In genomic region chr12:58071994-58072393, GRCh38 we compare ENCODE assay signal across 28 cellular contexts.
"Had no signal": no experiment of that assay in that cellular context is flagged by ENCODE, and none has a peak within 500 bp of the region (broad histone marks: within the 10 kb centered on the region; RNA-seq: fewer than 3 reads in every experiment).

No MANE protein-coding gene starts in this region.

- H3K27ac ChIP-seq: neutrophil, pancreas, prostate gland, right lobe of liver, sigmoid colon, suprapubic skin, testis, tibial artery, transverse colon, upper lobe of right lung, uterus had no signal

- H3K27ac Mint-ChIP-seq: naive B cell; naive thymus-derived CD8-positive, alpha-beta T cell; natural killer cell treated with Interleukin-12 subunit alpha and Interleukin-12 subunit beta and Interleukin-15 and Interleukin-18, amount 100 ng/mL, for 72 hours; nephron progenitor cell; stimulated activated memory B cell treated with anti-CD40 and anti-IgM and Interleukin-4, amounts not matched to agents 10 μg/mL and 1 μg/mL and 100 μg/mL, for 72 hours; stimulated activated naive CD8-positive, alpha-beta T cell treated with anti-CD3 and anti-CD28 coated beads, Interleukin-15, amount 100 ng/mL, for 72 hours; type B pancreatic cell had no signal

- H3K27me3 Mint-ChIP-seq: stimulated activated naive CD8-positive, alpha-beta T cell treated with anti-CD3 and anti-CD28 coated beads, Interleukin-15, amount 100 ng/mL, for 72 hours; type B pancreatic cell had no signal

- H3K9me3 Mint-ChIP-seq: stimulated activated memory B cell treated with anti-CD40 and anti-IgM and Interleukin-4, amounts not matched to agents 10 μg/mL and 1 μg/mL and 100 μg/mL, for 72 hours; stimulated activated naive CD8-positive, alpha-beta T cell treated with anti-CD3 and anti-CD28 coated beads, Interleukin-15, amount 100 ng/mL, for 72 hours had no signal

- H3K36me3 Mint-ChIP-seq: naive B cell; naive thymus-derived CD8-positive, alpha-beta T cell; natural killer cell treated with Interleukin-12 subunit alpha and Interleukin-12 subunit beta and Interleukin-15 and Interleukin-18, amount 100 ng/mL, for 72 hours; stimulated activated memory B cell treated with anti-CD40 and anti-IgM and Interleukin-4, amounts not matched to agents 10 μg/mL and 1 μg/mL and 100 μg/mL, for 72 hours; type B pancreatic cell had no signal

- DNase-seq: naive B cell; naive thymus-derived CD8-positive, alpha-beta T cell; nephron progenitor cell; nucleus accumbens; pancreas; right cardiac atrium; right lobe of liver; sigmoid colon; small intestine; stimulated activated CD4-positive, alpha-beta T cell treated with anti-CD3 and anti-CD28 coated beads, Interleukin-15, amount 100 ng/mL, for 24 hours; stimulated activated CD4-positive, alpha-beta T cell treated with anti-CD3 and anti-CD28 coated beads, Interleukin-4, amount 100 ng/mL, for 1 hour; stimulated activated CD4-positive, alpha-beta T cell treated with anti-CD3 and anti-CD28 coated beads, Interleukin-4, amount 100 ng/mL, for 4 hours; stimulated activated CD8-positive, alpha-beta memory T cell treated with anti-CD3 and anti-CD28 coated beads, Interleukin-4, amount 100 ng/mL, for 48 hours; stimulated activated naive CD4-positive, alpha-beta T cell; stimulated activated naive CD8-positive, alpha-beta T cell treated with anti-CD3 and anti-CD28 coated beads, Interleukin-15, amount 100 ng/mL, for 72 hours; stimulated activated naive CD8-positive, alpha-beta T cell treated with anti-CD3 and anti-CD28 coated beads, Interleukin-15, Interleukin-2, amounts not matched to agents 100 U/mL and 50 U/mL, for 24 hours; substantia nigra; testis; tibial artery; transverse colon; upper lobe of right lung; uterus had no signal

- H3K27me3 ChIP-seq: neutrophil, pancreas, right lobe of liver, sigmoid colon, suprapubic skin, testis, tibial artery, transverse colon, upper lobe of right lung, uterus had no signal

- FAIRE-seq: pancreas, small intestine had no signal

- H3K4me3 ChIP-seq: pancreas, prostate gland, right lobe of liver, sigmoid colon, suprapubic skin, testis, tibial artery, transverse colon, upper lobe of right lung, uterus had no signal

- H3K9me3 ChIP-seq: neutrophil, pancreas, prostate gland, right lobe of liver, sigmoid colon, suprapubic skin, testis, tibial artery, transverse colon, upper lobe of right lung, uterus had no signal

- H3K4me3 Mint-ChIP-seq: naive B cell; naive thymus-derived CD8-positive, alpha-beta T cell; natural killer cell treated with Interleukin-12 subunit alpha and Interleukin-12 subunit beta and Interleukin-15 and Interleukin-18, amount 100 ng/mL, for 72 hours; nephron progenitor cell; stimulated activated memory B cell treated with anti-CD40 and anti-IgM and Interleukin-4, amounts not matched to agents 10 μg/mL and 1 μg/mL and 100 μg/mL, for 72 hours; stimulated activated naive CD8-positive, alpha-beta T cell treated with anti-CD3 and anti-CD28 coated beads, Interleukin-15, amount 100 ng/mL, for 72 hours; type B pancreatic cell had no signal

- H3K4me1 ChIP-seq: pancreas, prostate gland, right lobe of liver, sigmoid colon, testis, tibial artery, upper lobe of right lung, uterus had no signal

- H3K36me3 ChIP-seq: neutrophil, pancreas, prostate gland, right lobe of liver, sigmoid colon, suprapubic skin, tibial artery, transverse colon, upper lobe of right lung, uterus had no signal

- H3K4me1 Mint-ChIP-seq: naive B cell; nephron progenitor cell; stimulated activated memory B cell treated with anti-CD40 and anti-IgM and Interleukin-4, amounts not matched to agents 10 μg/mL and 1 μg/mL and 100 μg/mL, for 72 hours; stimulated activated naive CD8-positive, alpha-beta T cell treated with anti-CD3 and anti-CD28 coated beads, Interleukin-15, amount 100 ng/mL, for 72 hours had no signal
